ENCODE assay signal across 18 cellular contexts in the genomic region with DNA sequence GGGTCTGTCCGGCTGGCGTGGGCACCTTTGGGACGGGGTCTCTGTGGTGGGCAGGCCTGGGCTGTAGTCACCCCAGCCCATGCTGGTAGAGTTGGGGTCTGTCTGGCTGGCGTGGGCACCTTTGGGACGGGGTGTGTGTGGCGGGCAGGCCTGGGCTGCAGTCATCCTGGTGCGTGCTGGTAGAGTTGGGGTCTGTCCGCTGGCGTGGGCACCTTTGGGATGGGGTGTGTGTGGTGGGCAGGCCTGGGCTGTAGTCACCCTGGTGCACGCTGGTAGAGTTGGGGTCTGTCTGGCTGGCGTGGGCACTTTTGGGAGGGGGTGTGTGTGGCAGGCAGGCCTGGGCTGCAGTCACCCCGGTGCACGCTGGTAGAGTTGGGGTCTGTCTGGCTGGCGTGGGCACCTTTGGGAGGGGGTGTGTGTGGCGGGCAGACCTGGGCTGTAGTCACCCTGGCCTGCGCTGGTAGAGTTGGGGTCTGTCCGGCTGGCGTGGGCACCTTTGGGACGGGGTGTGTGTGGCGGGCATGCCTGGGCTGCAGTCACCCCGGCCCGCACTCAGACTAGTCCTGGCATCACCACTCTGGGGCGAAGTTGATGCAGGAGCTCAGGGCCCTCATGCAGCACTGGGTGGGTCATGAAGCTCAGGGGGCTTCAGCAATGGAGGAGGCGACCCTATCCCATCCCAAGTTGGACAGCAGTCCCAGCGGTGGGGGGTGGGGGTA. TPM values are rescaled to one million over a fixed set of nuclear protein-coding genes. Genes with fewer than 3 reads are reported as not detected.
DNase-seq lines count a peak whose midpoint lies in the region; ATAC-seq, FAIRE-seq and TF ChIP-seq lines count a peak whose summit lies in the region.
"Had no signal": no experiment of that assay in that cellular context is flagged by ENCODE, and none has a peak within 500 bp of the region (broad histone marks: within the 10 kb centered on the region; RNA-seq: fewer than 3 reads in every experiment).

No MANE protein-coding gene starts in this region.

- H3K27me3 ChIP-seq in Peyer's patch = no peaks in the 10 kb centered on the region
- no peaks in the 10 kb centered on the region for H3K27me3 ChIP-seq in ascending aorta
- peaks cover 18 to 60% of the 10 kb centered on the region in 2 experiments for H3K27me3 ChIP-seq in HepG2 (ENCODE audit: control insufficient read depth in 1 of 2, insufficient read depth in 2 of 2, low read length in 2 of 2)
- H3K27me3 ChIP-seq in skeletal muscle tissue (ENCODE audit: control insufficient read depth in 3 of 3, insufficient read depth in 3 of 3, low read length in 3 of 3) = peaks cover 40 to 78% (median 44%) of the 10 kb centered on the region in 3 donors
- no peaks in the 10 kb centered on the region for H3K27me3 ChIP-seq in Karpas-422 (ENCODE audit: low read length)
- H3K27me3 ChIP-seq: testis had no signal

- CTCF ChIA-PET in HepG2 (lab: Yijun Ruan, JAX; ENCODE audit: low intra/inter-chr PET ratio, low total read pairs) = no interaction called here

- no TSS peak for BruUV-seq in HepG2 (replicated peaks; lab: Mats Ljungman, UMichigan)

- H4K20me1 ChIP-seq in HepG2 (ENCODE audit: insufficient read depth, low read length) (no peaks in the 10 kb centered on the region), Karpas-422 (ENCODE audit: insufficient read depth, low read depth, low read length) (peaks cover 43% of the 10 kb centered on the region; the same call in 1 of the 2 replicates)

- no peak for FAIRE-seq in HepG2 (lab: Jason Lieb, UNC)
- FAIRE-seq: H54 had no signal

- TF ChIP-seq POLR2A in Peyer's patch (IDR thresholded peaks at IDR 0.05) (no peak), HepG2 (IDR thresholded peaks at IDR 0.05; ENCODE audit: insufficient read depth in 1 of 2, low read depth in 2 of 2, low read length in 2 of 2) (no peak)

- no peak for ATAC-seq in HepG2

- H3K4me3 ChIP-seq in Peyer's patch (no peak overlapping the region), ascending aorta (peak overlapping the region in 1 of 2 donors; percentile 36), HepG2 (replicated peaks in 1 of 3; ENCODE audit: insufficient read depth in 1 of 3, low read depth in 2 of 3, low read length in 3 of 3) (no peak overlapping the region), skeletal muscle tissue (ENCODE audit: low read length in 3 of 3) (peak overlapping the region; percentile 52 to 78 (median 61)), Karpas-422 (ENCODE audit: low read length) (no peak overlapping the region)
- H3K4me3 ChIP-seq: SJSA1 had no signal

- H3K9me2 ChIP-seq in Karpas-422 (replicated peaks; ENCODE audit: insufficient read depth, low read length) = no peaks in the 10 kb centered on the region

- TF ChIP-seq CTCF in Peyer's patch (IDR thresholded peaks at IDR 0.05) (no peak), ascending aorta (IDR thresholded peaks at IDR 0.05) (no peak), HepG2 (CRISPR knock-in tag; IDR thresholded peaks at IDR 0.05) (no peak)

- H3K4me2 ChIP-seq in HepG2 (ENCODE audit: low read depth, low read length) (no peak overlapping the region), Karpas-422 (ENCODE audit: low read depth, low read length, poor library complexity, severe bottlenecking) (no peak overlapping the region)

- H3K4me1 ChIP-seq in Peyer's patch (peaks cover 0 to 51% (median 18%) of the 10 kb centered on the region in 4 donors), ascending aorta (peaks cover 16 to 62% of the 10 kb centered on the region in 2 donors), HepG2 (ENCODE audit: insufficient read depth, low read length) (peaks cover 12% of the 10 kb centered on the region), skeletal muscle tissue (ENCODE audit: control insufficient read depth in 3 of 3, insufficient read depth in 3 of 3, low read length in 3 of 3) (peaks cover 23 to 67% (median 34%) of the 10 kb centered on the region in 3 donors), Karpas-422 (ENCODE audit: low read length) (peaks cover 13% of the 10 kb centered on the region)

- TF ChIP-seq RAD21 in HepG2 (CRISPR knock-in tag; IDR thresholded peaks at IDR 0.05) = no peak

- in situ Hi-C loops in HepG2 (cut with HindIII; ENCODE audit: extremely low pct_ligation_motif_present, low pct_unique_long_range_greater_than_20kb) = no loop called here

- H3K9ac ChIP-seq in HepG2 (ENCODE audit: insufficient read depth, low read depth, low read length) (no peak overlapping the region), skeletal muscle tissue (ENCODE audit: low read depth in 1 of 3, low read length in 3 of 3) (peak overlapping the region in 2 of 3 donors; percentile 6 to 76), Karpas-422 (ENCODE audit: low read length) (no peak overlapping the region)

- H3K36me3 ChIP-seq in Peyer's patch (no peaks in the 10 kb centered on the region), ascending aorta (no peaks in the 10 kb centered on the region), HepG2 (replicated peaks in 1 of 2; ENCODE audit: control insufficient read depth in 1 of 2, insufficient read depth in 2 of 2, low read length in 2 of 2) (no peaks in the 10 kb centered on the region), skeletal muscle tissue (ENCODE audit: control insufficient read depth in 3 of 3, insufficient read depth in 3 of 3, low read length in 3 of 3) (peaks cover 0 to 3% (median 0%) of the 10 kb centered on the region in 3 donors), Karpas-422 (ENCODE audit: insufficient read depth, low read length) (no peaks in the 10 kb centered on the region)
- H3K36me3 ChIP-seq: SJSA1, WERI-Rb-1 had no signal

- no peaks in the 10 kb centered on the region for H3K79me2 ChIP-seq in HepG2 (ENCODE audit: insufficient read depth, low read length)
- H3K79me2 ChIP-seq in Karpas-422 (ENCODE audit: low read length) = no peaks in the 10 kb centered on the region

- POLR2A ChIA-PET in HepG2 (lab: Yijun Ruan, JAX) = no interaction called here

- peak overlapping the region in 3 of 4 donors; percentile 8 to 60 (median 42) for H3K27ac ChIP-seq in Peyer's patch
- peak overlapping the region; percentile 56 to 57 for H3K27ac ChIP-seq in ascending aorta
- no peak overlapping the region for H3K27ac ChIP-seq in HepG2 (ENCODE audit: extremely low read length, insufficient read depth, low read length)
- H3K27ac ChIP-seq in skeletal muscle tissue (ENCODE audit: low read depth, low read length) = peak overlapping the region; percentile 25
- H3K27ac ChIP-seq in Karpas-422 (ENCODE audit: low read length) = no peak overlapping the region
- H3K27ac ChIP-seq: SJSA1, WERI-Rb-1 had no signal

- TF ChIP-seq EP300 in HepG2 (IDR thresholded peaks at IDR 0.05; ENCODE audit: low read depth in 2 of 2, low read length in 2 of 2) (no peak), HepG2 (CRISPR knock-in tag; IDR thresholded peaks at IDR 0.05; ENCODE audit: borderline replicate concordance) (no peak)

- DNase-seq in Peyer's patch (peak in 1 of 3 donors; percentile 40), ascending aorta (ENCODE audit: low spot score in 2 of 2) (no peak), HepG2 (ENCODE audit: low spot score) (no peak), Karpas-422 (no peak), C1 segment of cervical spinal cord (lab: John Stamatoyannopoulos, UW) (no peak)
- DNase-seq in stimulated activated CD4-positive, alpha-beta T cell treated with anti-CD3 and anti-CD28 coated beads, Interleukin-4, amount 100 ng/mL, for 24 hours = no peak
- DNase-seq in stimulated activated naive CD4-positive, alpha-beta T cell treated with Interleukin-2 at 50 U/mL for 16 hours (lab: John Stamatoyannopoulos, UW) = no peak
- DNase-seq: activated T-cell treated with anti-CD3 and anti-CD28 coated beads, Interleukin-2, amount 50 U/mL, for 48 hours; GDM1; NCI-H2029; NCI-H748 treated with DMSO at 0.1 percent for 48 hours; testis; WERI-Rb-1 had no signal

- H2AFZ ChIP-seq in HepG2 (ENCODE audit: low read length) (no peak overlapping the region), Karpas-422 (ENCODE audit: low read length) (no peak overlapping the region)

- H3K9me3 ChIP-seq in Peyer's patch (no peaks in the 10 kb centered on the region), ascending aorta (no peaks in the 10 kb centered on the region), HepG2 (ENCODE audit: low read length) (no peaks in the 10 kb centered on the region), skeletal muscle tissue (ENCODE audit: control insufficient read depth in 3 of 3, low read length in 3 of 3) (no peaks in the 10 kb centered on the region), Karpas-422 (ENCODE audit: low read length) (no peaks in the 10 kb centered on the region)
- H3K9me3 ChIP-seq: testis had no signal

- WGBS in HepG2 (ENCODE audit: low lambda C conversion rate) = 25% methylated on average over 10 of the region's 25 CpGs

- intact Hi-C loops in ascending aorta (cut with DNase I) (no loop called here), HepG2 (cut with micrococcal nuclease; ENCODE audit: unreplicated experiment) (no loop called here)

RNA-seq across cellular contexts. Expression of a gene that starts 19.3 kb away (rescaled TPM):
- not detected for total RNA-seq in Peyer's patch
- not detected for total RNA-seq in ascending aorta
- total RNA-seq in HepG2 (2016; rRNA removed; fragmentation: Illumina TruSeq; extraction: Trizol) = not detected in 2 replicates
- total RNA-seq in HepG2 (2016; cell fraction: cytosol; rRNA removed; fragmentation: Illumina TruSeq; extraction: Trizol; ENCODE audit: low read depth) = not detected in 2 replicates
- total RNA-seq in HepG2 (2016; cell fraction: insoluble cytoplasmic fraction; rRNA removed; fragmentation: Illumina TruSeq; extraction: Trizol) = not detected in 2 replicates
- not detected in 2 replicates for total RNA-seq in HepG2 (2016; cell fraction: membrane; rRNA removed; fragmentation: Illumina TruSeq; extraction: Trizol)
- total RNA-seq in HepG2 (2016; cell fraction: nucleus; rRNA removed; fragmentation: Illumina TruSeq; extraction: Trizol) = not detected in 2 replicates
- polyA plus RNA-seq in HepG2 (2011; rRNA removed) = not detected in 2 replicates
- polyA plus RNA-seq in HepG2 (2011; cell fraction: cytosol; rRNA removed) = not detected in 2 replicates
- polyA plus RNA-seq in HepG2 (2011; cell fraction: nucleus; rRNA removed) = not detected in 2 replicates
- 0.05 TPM in 1 of 2 replicates, not detected in the other for polyA plus RNA-seq in HepG2 (2012)
- not detected in 2 replicates for polyA plus RNA-seq in HepG2 (2016; cell fraction: cytosol; fragmentation: Illumina TruSeq; extraction: Trizol; ENCODE audit: low read depth)
- not detected in 2 replicates for polyA plus RNA-seq in HepG2 (2016; cell fraction: insoluble cytoplasmic fraction; fragmentation: Illumina TruSeq; extraction: Trizol; ENCODE audit: low read depth)
- polyA plus RNA-seq in HepG2 (2016; cell fraction: membrane; fragmentation: Illumina TruSeq; extraction: Trizol; ENCODE audit: low read depth) = not detected in 2 replicates
- not detected in 2 replicates for polyA plus RNA-seq in HepG2 (2016; cell fraction: nucleus; fragmentation: Illumina TruSeq; extraction: Trizol; ENCODE audit: insufficient read depth, low read depth)
- not detected in 2 replicates for polyA minus RNA-seq in HepG2 (2011; rRNA and poly(A)+ RNA removed; ENCODE audit: low replicate concordance)
- not detected in 2 replicates for polyA minus RNA-seq in HepG2 (2011; cell fraction: cytosol; rRNA and poly(A)+ RNA removed)
- polyA minus RNA-seq in HepG2 (2011; cell fraction: nucleus; rRNA and poly(A)+ RNA removed) = not detected in 2 replicates
- total RNA-seq in skeletal muscle tissue = 1.0 TPM
- not detected in 2 replicates for total RNA-seq in Karpas-422 (2014; rRNA removed; shearing (Covaris generic); ENCODE audit: low replicate concordance)
- total RNA-seq: lung microvascular endothelial cell, progenitor cell of endocrine pancreas, SJSA1 had no signal

RNA-seq across cellular contexts. Expression of a gene that starts 19.5 kb away (rescaled TPM):
- total RNA-seq in Peyer's patch (100 to 1,000 TPM in 1 of 4 donors, 10 to 100 TPM in 3; 10.6 to 175 (median 15.4) TPM), ascending aorta (41.9 TPM), HepG2 (2016; rRNA removed; fragmentation: Illumina TruSeq; extraction: Trizol) (0.29 and 1.00 TPM in 2 replicates), skeletal muscle tissue (29.2 TPM)
- total RNA-seq in HepG2 (2016; cell fraction: cytosol; rRNA removed; fragmentation: Illumina TruSeq; extraction: Trizol; ENCODE audit: low read depth) = 0.35 and 2.3 TPM in 2 replicates
- 0.65 and 1.00 TPM in 2 replicates for total RNA-seq in HepG2 (2016; cell fraction: insoluble cytoplasmic fraction; rRNA removed; fragmentation: Illumina TruSeq; extraction: Trizol)
- 1.00 and 1.5 TPM in 2 replicates for total RNA-seq in HepG2 (2016; cell fraction: membrane; rRNA removed; fragmentation: Illumina TruSeq; extraction: Trizol)
- total RNA-seq in HepG2 (2016; cell fraction: nucleus; rRNA removed; fragmentation: Illumina TruSeq; extraction: Trizol) = not detected in 2 replicates
- polyA plus RNA-seq in HepG2 (2011; rRNA removed) = 0.59 and 1.5 TPM in 2 replicates
- 0.87 and 0.93 TPM in 2 replicates for polyA plus RNA-seq in HepG2 (2011; cell fraction: cytosol; rRNA removed)
- polyA plus RNA-seq in HepG2 (2011; cell fraction: nucleus; rRNA removed) = 1.4 and 10.9 TPM in 2 replicates
- 0.93 and 1.1 TPM in 2 replicates for polyA plus RNA-seq in HepG2 (2012)
- 0.59 and 1.5 TPM in 2 replicates for polyA plus RNA-seq in HepG2 (2016; cell fraction: cytosol; fragmentation: Illumina TruSeq; extraction: Trizol; ENCODE audit: low read depth)
- polyA plus RNA-seq in HepG2 (2016; cell fraction: insoluble cytoplasmic fraction; fragmentation: Illumina TruSeq; extraction: Trizol; ENCODE audit: low read depth) = 0.38 and 0.45 TPM in 2 replicates
- 0.73 and 1.2 TPM in 2 replicates for polyA plus RNA-seq in HepG2 (2016; cell fraction: membrane; fragmentation: Illumina TruSeq; extraction: Trizol; ENCODE audit: low read depth)
- polyA plus RNA-seq in HepG2 (2016; cell fraction: nucleus; fragmentation: Illumina TruSeq; extraction: Trizol; ENCODE audit: insufficient read depth, low read depth) = 0.79 and 0.90 TPM in 2 replicates
- 0.28 and 0.60 TPM in 2 replicates for polyA minus RNA-seq in HepG2 (2011; rRNA and poly(A)+ RNA removed; ENCODE audit: low replicate concordance)
- 0.59 and 0.70 TPM in 2 replicates for polyA minus RNA-seq in HepG2 (2011; cell fraction: cytosol; rRNA and poly(A)+ RNA removed)
- polyA minus RNA-seq in HepG2 (2011; cell fraction: nucleus; rRNA and poly(A)+ RNA removed) = not detected in 2 replicates
- 46.9 and 115 TPM in 2 replicates for total RNA-seq in Karpas-422 (2014; rRNA removed; shearing (Covaris generic); ENCODE audit: low replicate concordance)
- total RNA-seq: lung microvascular endothelial cell, progenitor cell of endocrine pancreas had no signal

RNA-seq across cellular contexts. Expression of a gene that starts 33.6 kb away (rescaled TPM):
- 10 to 100 TPM in 1 of 4 donors, 1 to 10 TPM in 2, not detected in 1; 4.7 to 23.9 (median 9.3) TPM for total RNA-seq in Peyer's patch
- not detected for total RNA-seq in ascending aorta
- total RNA-seq in HepG2 (2016; rRNA removed; fragmentation: Illumina TruSeq; extraction: Trizol) = 7.2 and 8.5 TPM in 2 replicates
- 4.6 and 5.0 TPM in 2 replicates for total RNA-seq in HepG2 (2016; cell fraction: cytosol; rRNA removed; fragmentation: Illumina TruSeq; extraction: Trizol; ENCODE audit: low read depth)
- 6.9 and 7.7 TPM in 2 replicates for total RNA-seq in HepG2 (2016; cell fraction: insoluble cytoplasmic fraction; rRNA removed; fragmentation: Illumina TruSeq; extraction: Trizol)
- total RNA-seq in HepG2 (2016; cell fraction: membrane; rRNA removed; fragmentation: Illumina TruSeq; extraction: Trizol) = 5.9 and 6.3 TPM in 2 replicates
- 2.2 and 3.4 TPM in 2 replicates for total RNA-seq in HepG2 (2016; cell fraction: nucleus; rRNA removed; fragmentation: Illumina TruSeq; extraction: Trizol)
- polyA plus RNA-seq in HepG2 (2011; rRNA removed) = 12.0 and 21.2 TPM in 2 replicates
- polyA plus RNA-seq in HepG2 (2011; cell fraction: cytosol; rRNA removed) = 19.5 and 30.5 TPM in 2 replicates
- 47.5 and 50.6 TPM in 2 replicates for polyA plus RNA-seq in HepG2 (2011; cell fraction: nucleus; rRNA removed)
- polyA plus RNA-seq in HepG2 (2012) = 52.9 and 67.0 TPM in 2 replicates
- polyA plus RNA-seq in HepG2 (2016; cell fraction: cytosol; fragmentation: Illumina TruSeq; extraction: Trizol; ENCODE audit: low read depth) = 7.5 and 8.0 TPM in 2 replicates
- polyA plus RNA-seq in HepG2 (2016; cell fraction: insoluble cytoplasmic fraction; fragmentation: Illumina TruSeq; extraction: Trizol; ENCODE audit: low read depth) = 6.6 and 8.3 TPM in 2 replicates
- 4.0 and 6.2 TPM in 2 replicates for polyA plus RNA-seq in HepG2 (2016; cell fraction: membrane; fragmentation: Illumina TruSeq; extraction: Trizol; ENCODE audit: low read depth)
- polyA plus RNA-seq in HepG2 (2016; cell fraction: nucleus; fragmentation: Illumina TruSeq; extraction: Trizol; ENCODE audit: insufficient read depth, low read depth) = 5.3 and 9.8 TPM in 2 replicates
- 2.8 TPM in 1 of 2 replicates, not detected in the other for polyA minus RNA-seq in HepG2 (2011; rRNA and poly(A)+ RNA removed; ENCODE audit: low replicate concordance)
- polyA minus RNA-seq in HepG2 (2011; cell fraction: cytosol; rRNA and poly(A)+ RNA removed) = 3.9 and 4.6 TPM in 2 replicates
- polyA minus RNA-seq in HepG2 (2011; cell fraction: nucleus; rRNA and poly(A)+ RNA removed) = 2.6 and 3.2 TPM in 2 replicates
- total RNA-seq in skeletal muscle tissue = 2,937 TPM
- total RNA-seq in Karpas-422 (2014; rRNA removed; shearing (Covaris generic); ENCODE audit: low replicate concordance) = 0.36 TPM in 1 of 2 replicates, not detected in the other
- total RNA-seq: lung microvascular endothelial cell, SJSA1, testis had no signal

RNA-seq across cellular contexts. Expression of a gene that starts 37.6 kb away (rescaled TPM):
- total RNA-seq in Peyer's patch = 10 to 100 TPM in 3 of 4 donors, not detected in 1; 21.3 to 57.6 (median 44.6) TPM
- total RNA-seq in ascending aorta = not detected
- total RNA-seq in HepG2 (2016; rRNA removed; fragmentation: Illumina TruSeq; extraction: Trizol) = 0.60 TPM in 1 of 2 replicates, not detected in the other
- total RNA-seq in HepG2 (2016; cell fraction: cytosol; rRNA removed; fragmentation: Illumina TruSeq; extraction: Trizol; ENCODE audit: low read depth) = not detected in 2 replicates
- total RNA-seq in HepG2 (2016; cell fraction: insoluble cytoplasmic fraction; rRNA removed; fragmentation: Illumina TruSeq; extraction: Trizol) = 0.19 TPM in 1 of 2 replicates, not detected in the other
- total RNA-seq in HepG2 (2016; cell fraction: membrane; rRNA removed; fragmentation: Illumina TruSeq; extraction: Trizol) = 0.12 and 0.24 TPM in 2 replicates
- 0.38 and 1.4 TPM in 2 replicates for total RNA-seq in HepG2 (2016; cell fraction: nucleus; rRNA removed; fragmentation: Illumina TruSeq; extraction: Trizol)
- 2.1 and 2.3 TPM in 2 replicates for polyA plus RNA-seq in HepG2 (2011; rRNA removed)
- polyA plus RNA-seq in HepG2 (2011; cell fraction: cytosol; rRNA removed) = 0.23 and 0.67 TPM in 2 replicates
- 64.9 and 87.5 TPM in 2 replicates for polyA plus RNA-seq in HepG2 (2011; cell fraction: nucleus; rRNA removed)
- 0.56 and 1.3 TPM in 2 replicates for polyA plus RNA-seq in HepG2 (2012)
- not detected in 2 replicates for polyA plus RNA-seq in HepG2 (2016; cell fraction: cytosol; fragmentation: Illumina TruSeq; extraction: Trizol; ENCODE audit: low read depth)
- polyA plus RNA-seq in HepG2 (2016; cell fraction: insoluble cytoplasmic fraction; fragmentation: Illumina TruSeq; extraction: Trizol; ENCODE audit: low read depth) = not detected in 2 replicates
- not detected in 2 replicates for polyA plus RNA-seq in HepG2 (2016; cell fraction: membrane; fragmentation: Illumina TruSeq; extraction: Trizol; ENCODE audit: low read depth)
- polyA plus RNA-seq in HepG2 (2016; cell fraction: nucleus; fragmentation: Illumina TruSeq; extraction: Trizol; ENCODE audit: insufficient read depth, low read depth) = 1.7 and 2.2 TPM in 2 replicates
- polyA minus RNA-seq in HepG2 (2011; rRNA and poly(A)+ RNA removed; ENCODE audit: low replicate concordance) = 0.28 TPM in 1 of 2 replicates, not detected in the other
- polyA minus RNA-seq in HepG2 (2011; cell fraction: cytosol; rRNA and poly(A)+ RNA removed) = 0.62 TPM in 1 of 2 replicates, not detected in the other
- 2.9 and 3.7 TPM in 2 replicates for polyA minus RNA-seq in HepG2 (2011; cell fraction: nucleus; rRNA and poly(A)+ RNA removed)
- not detected for total RNA-seq in skeletal muscle tissue
- 0.29 TPM in 1 of 2 replicates, not detected in the other for total RNA-seq in Karpas-422 (2014; rRNA removed; shearing (Covaris generic); ENCODE audit: low replicate concordance)
- total RNA-seq: lung microvascular endothelial cell, SJSA1 had no signal

RNA-seq across cellular contexts. Expression of a gene that starts 47.1 kb away (rescaled TPM):
- total RNA-seq in Peyer's patch = 10 to 100 TPM in 1 of 4 donors, not detected in 3; 14.0 TPM
- 10.1 TPM for total RNA-seq in ascending aorta
- total RNA-seq in HepG2 (2016; rRNA removed; fragmentation: Illumina TruSeq; extraction: Trizol) = not detected in 2 replicates
- total RNA-seq in HepG2 (2016; cell fraction: cytosol; rRNA removed; fragmentation: Illumina TruSeq; extraction: Trizol; ENCODE audit: low read depth) = not detected in 2 replicates
- total RNA-seq in HepG2 (2016; cell fraction: insoluble cytoplasmic fraction; rRNA removed; fragmentation: Illumina TruSeq; extraction: Trizol) = not detected in 2 replicates
- not detected in 2 replicates for total RNA-seq in HepG2 (2016; cell fraction: membrane; rRNA removed; fragmentation: Illumina TruSeq; extraction: Trizol)
- total RNA-seq in HepG2 (2016; cell fraction: nucleus; rRNA removed; fragmentation: Illumina TruSeq; extraction: Trizol) = not detected in 2 replicates
- not detected in 2 replicates for polyA plus RNA-seq in HepG2 (2011; rRNA removed)
- not detected in 2 replicates for polyA plus RNA-seq in HepG2 (2011; cell fraction: cytosol; rRNA removed)
- not detected in 2 replicates for polyA plus RNA-seq in HepG2 (2011; cell fraction: nucleus; rRNA removed)
- not detected in 2 replicates for polyA plus RNA-seq in HepG2 (2012)
- polyA plus RNA-seq in HepG2 (2016; cell fraction: cytosol; fragmentation: Illumina TruSeq; extraction: Trizol; ENCODE audit: low read depth) = not detected in 2 replicates
- polyA plus RNA-seq in HepG2 (2016; cell fraction: insoluble cytoplasmic fraction; fragmentation: Illumina TruSeq; extraction: Trizol; ENCODE audit: low read depth) = not detected in 2 replicates
- not detected in 2 replicates for polyA plus RNA-seq in HepG2 (2016; cell fraction: membrane; fragmentation: Illumina TruSeq; extraction: Trizol; ENCODE audit: low read depth)
- polyA plus RNA-seq in HepG2 (2016; cell fraction: nucleus; fragmentation: Illumina TruSeq; extraction: Trizol; ENCODE audit: insufficient read depth, low read depth) = not detected in 2 replicates
- not detected in 2 replicates for polyA minus RNA-seq in HepG2 (2011; rRNA and poly(A)+ RNA removed; ENCODE audit: low replicate concordance)
- polyA minus RNA-seq in HepG2 (2011; cell fraction: cytosol; rRNA and poly(A)+ RNA removed) = not detected in 2 replicates
- polyA minus RNA-seq in HepG2 (2011; cell fraction: nucleus; rRNA and poly(A)+ RNA removed) = not detected in 2 replicates
- 4,042 TPM for total RNA-seq in skeletal muscle tissue
- total RNA-seq in Karpas-422 (2014; rRNA removed; shearing (Covaris generic); ENCODE audit: low replicate concordance) = 0.25 TPM in 1 of 2 replicates, not detected in the other
- total RNA-seq: lung microvascular endothelial cell, progenitor cell of endocrine pancreas had no signal

Comparison
In these comparisons a context has a peak if more than half of its experiments do, and no peak if none do; other contexts are left out.
1. H3K27ac ChIP-seq: peak in Peyer's patch (3 of 4), ascending aorta (2 of 2) and skeletal muscle tissue (single experiment); none in HepG2 (single experiment) and Karpas-422 (single experiment).
2. H3K4me3 ChIP-seq: peak in skeletal muscle tissue (3 of 3); none in Peyer's patch (0 of 4), HepG2 (0 of 3) and Karpas-422 (single experiment).
3. H3K9ac ChIP-seq: peak in skeletal muscle tissue (2 of 3); none in HepG2 (single experiment) and Karpas-422 (single experiment).
4. RNA of a gene that starts 33.6 kb away (total RNA-seq): 2,937 TPM in skeletal muscle tissue (single experiment); 4.7 to 23.9 TPM in Peyer's patch, 2.2 to 8.5 TPM in HepG2, 0.36 TPM in Karpas-422 and not detected in ascending aorta (single experiment); every median in the first group is over 100 times any median in the second.